12 cellular contexts compared by ENCODE assay signal in genomic region chr11:105033344-105033743, GRCh38. TPM values are rescaled to one million over a fixed set of nuclear protein-coding genes. Genes with fewer than 3 reads are reported as not detected.
DNase-seq lines count a peak whose midpoint lies in the region; ATAC-seq and TF ChIP-seq lines count a peak whose summit lies in the region.
"Had no signal": no experiment of that assay in that cellular context is flagged by ENCODE, and none has a peak within 500 bp of the region (broad histone marks: within the 10 kb centered on the region; RNA-seq: fewer than 3 reads in every experiment).

No MANE protein-coding gene starts in this region.

- ATAC-seq in DND-41 (ENCODE audit: insufficient read depth, low read depth) (peak; percentile 55), GM18498 (IDR thresholded peaks at IDR 0.05; ENCODE audit: unreplicated experiment) (no peak), GM21447 (IDR thresholded peaks at IDR 0.05; ENCODE audit: unreplicated experiment) (no peak), HG03108 (IDR thresholded peaks at IDR 0.05; ENCODE audit: unreplicated experiment) (no peak)

- no peaks in the 10 kb centered on the region for H3K9me2 ChIP-seq in PC-9 (ENCODE audit: insufficient read depth)

- no peak overlapping the region for H2BK120ac ChIP-seq in trophoblast cell (ENCODE audit: insufficient read depth, low read length, poor library complexity)

- no peak overlapping the region for H2BK5ac ChIP-seq in trophoblast cell (ENCODE audit: low read depth, low read length, poor library complexity)

- no peak for TF ChIP-seq POLR2A in esophagus muscularis mucosa (IDR thresholded peaks at IDR 0.05; ENCODE audit: low read depth)

- peak overlapping the region; percentile 67 for H2AFZ ChIP-seq in DND-41 (ENCODE audit: low read depth, low read length)
- H2AFZ ChIP-seq in PC-9, result peak overlapping the region; percentile 24; the same call in 1 of the 2 replicates
- H2AFZ ChIP-seq in trophoblast cell (ENCODE audit: insufficient read depth, low read length, poor library complexity), result no peak overlapping the region
- H2AFZ ChIP-seq: neural progenitor cell had no signal

- no peak overlapping the region for H4K91ac ChIP-seq in trophoblast cell (ENCODE audit: low read depth, low read length)

- no peak overlapping the region for H3K14ac ChIP-seq in trophoblast cell (ENCODE audit: low read length)

- TF ChIP-seq CTCF in DND-41 (IDR thresholded peaks at IDR 0.05; ENCODE audit: borderline replicate concordance, extremely low read depth, low read length, poor library complexity, severe bottlenecking) (no peak), PC-9 (conservative IDR thresholded peaks at IDR 0.05) (no peak), esophagus muscularis mucosa (IDR thresholded peaks at IDR 0.05) (no peak)

- H3K79me2 ChIP-seq in DND-41 (ENCODE audit: insufficient read depth, low read length), result peaks cover 6% of the 10 kb centered on the region; the same call in 1 of the 2 replicates
- H3K79me2 ChIP-seq in PC-9 (ENCODE audit: low read depth), result no peaks in the 10 kb centered on the region
- no peaks in the 10 kb centered on the region for H3K79me2 ChIP-seq in trophoblast cell (ENCODE audit: control insufficient read depth, insufficient read depth, low read length, poor library complexity)

- H3F3A ChIP-seq in PC-9 (ENCODE audit: insufficient read depth, low read depth), result no peaks in the 10 kb centered on the region

- H4K8ac ChIP-seq in trophoblast cell (ENCODE audit: low read depth, low read length), result no peak overlapping the region

- H3K27ac ChIP-seq in DND-41 (ENCODE audit: low read length) (peak overlapping the region; percentile 93), PC-9 (no peak overlapping the region), esophagus muscularis mucosa (replicated peaks in 1 of 4) (no peak overlapping the region), trophoblast cell (ENCODE audit: low read depth, low read length) (no peak overlapping the region)
- H3K27ac ChIP-seq: neural progenitor cell had no signal

- no peaks in the 10 kb centered on the region for H3K27me3 ChIP-seq in DND-41 (ENCODE audit: insufficient read depth, low read length, poor library complexity)
- H3K27me3 ChIP-seq in PC-9 (ENCODE audit: insufficient read depth, low read depth), result no peaks in the 10 kb centered on the region
- H3K27me3 ChIP-seq in esophagus muscularis mucosa, result no peaks in the 10 kb centered on the region
- H3K27me3 ChIP-seq in trophoblast cell (ENCODE audit: insufficient read depth, low read length), result no peaks in the 10 kb centered on the region
- H3K27me3 ChIP-seq: neural progenitor cell, tibial nerve had no signal

- no peak for TF ChIP-seq EP300 in esophagus muscularis mucosa (IDR thresholded peaks at IDR 0.05)

- H3K23ac ChIP-seq in trophoblast cell (ENCODE audit: low read length), result no peak overlapping the region

- H4K20me1 ChIP-seq in DND-41 (ENCODE audit: insufficient read depth, low read length), result no peaks in the 10 kb centered on the region
- H4K20me1 ChIP-seq in PC-9 (ENCODE audit: insufficient read depth), result no peaks in the 10 kb centered on the region

- H2AK5ac ChIP-seq in trophoblast cell (ENCODE audit: low read length), result no peak overlapping the region

- POLR2A ChIA-PET in PC-9 (lab: Charles Lee; ENCODE audit: unreplicated experiment), result no interaction called here

- H3K9ac ChIP-seq in DND-41 (ENCODE audit: low read depth, low read length) (peak overlapping the region; percentile 62), trophoblast cell (ENCODE audit: low read length) (no peak overlapping the region)
- H3K9ac ChIP-seq: neural progenitor cell had no signal

- peak overlapping the region in 1 of 2 experiments; percentile 48; a peak in 2 of 4 replicates for H3K4me3 ChIP-seq in DND-41 (ENCODE audit: low read depth in 1 of 2, low read length in 2 of 2)
- H3K4me3 ChIP-seq in PC-9, result no peak overlapping the region
- H3K4me3 ChIP-seq in esophagus muscularis mucosa, result peak overlapping the region in 3 of 4 donors; percentile 42 to 53 (median 48)
- no peak overlapping the region for H3K4me3 ChIP-seq in trophoblast cell (ENCODE audit: low read depth, low read length)
- H3K4me3 ChIP-seq: neural progenitor cell had no signal

- CTCF ChIA-PET in PC-9 (lab: Charles Lee), result no interaction called here

- BruUV-seq in PC-9 (replicated peaks; lab: Mats Ljungman, UMichigan), result no TSS peak

- intact Hi-C loops in PC-9 (cut with micrococcal nuclease; ENCODE audit: unreplicated experiment) (no loop called here), esophagus muscularis mucosa (cut with DNase I) (no loop called here)

- H4K12ac ChIP-seq in trophoblast cell (ENCODE audit: low read depth, low read length), result no peak overlapping the region

- H3K18ac ChIP-seq in trophoblast cell (ENCODE audit: low read length), result no peak overlapping the region

- no peaks in the 10 kb centered on the region for H3K79me1 ChIP-seq in trophoblast cell (ENCODE audit: low read length)

- H3K9me3 ChIP-seq in DND-41 (ENCODE audit: insufficient read depth, low read length, severe bottlenecking), result no peaks in the 10 kb centered on the region
- H3K9me3 ChIP-seq in PC-9 (ENCODE audit: insufficient read depth, low read depth), result no peaks in the 10 kb centered on the region
- no peaks in the 10 kb centered on the region for H3K9me3 ChIP-seq in esophagus muscularis mucosa
- no peaks in the 10 kb centered on the region for H3K9me3 ChIP-seq in trophoblast cell (ENCODE audit: insufficient read depth, low read depth, low read length)

- H3K4me2 ChIP-seq in DND-41 (ENCODE audit: insufficient read depth, low read length), result peak overlapping the region; percentile 59
- no peak overlapping the region for H3K4me2 ChIP-seq in PC-9
- no peak overlapping the region for H3K4me2 ChIP-seq in trophoblast cell (ENCODE audit: low read length)
- H3K4me2 ChIP-seq: neural progenitor cell had no signal

- WGBS in esophagus muscularis mucosa, result 98% methylated on average over 2 of the region's 3 CpGs
- no CpG with 5 or more reads among the region's 3 CpGs for WGBS in trophoblast cell (ENCODE audit: extremely low coverage, insufficient coverage, insufficient read length)

- DNase-seq in DND-41, result no peak
- DNase-seq in PC-9, result no peak
- DNase-seq in esophagus muscularis mucosa (ENCODE audit: extremely low spot score), result no peak
- DNase-seq in trophoblast cell, result peak; percentile 16 to 35
- DNase-seq in cerebellum (ENCODE audit: low spot score), result no peak
- DNase-seq: dermis blood vessel endothelial cell had no signal

- H3K4ac ChIP-seq in trophoblast cell (ENCODE audit: low read depth, low read length), result no peak overlapping the region

- H2BK12ac ChIP-seq in trophoblast cell (ENCODE audit: low read length), result no peak overlapping the region

- H3K4me1 ChIP-seq in DND-41 (ENCODE audit: insufficient read depth, low read length) (peaks cover 43% of the 10 kb centered on the region), PC-9 (replicated peaks; ENCODE audit: insufficient read depth) (no peaks in the 10 kb centered on the region), esophagus muscularis mucosa (peaks cover 16 to 30% (median 18%) of the 10 kb centered on the region in 4 donors), trophoblast cell (ENCODE audit: control insufficient read depth in 1 of 2, insufficient read depth in 2 of 2, low read length in 2 of 2) (no peaks in the 10 kb centered on the region)
- H3K4me1 ChIP-seq: neural progenitor cell had no signal

- H3K36me3 ChIP-seq in DND-41 (ENCODE audit: insufficient read depth, low read length), result peaks cover 29% of the 10 kb centered on the region
- no peaks in the 10 kb centered on the region for H3K36me3 ChIP-seq in PC-9 (ENCODE audit: low read depth)
- H3K36me3 ChIP-seq in esophagus muscularis mucosa, result peaks cover 0 to 9% (median 0%) of the 10 kb centered on the region in 4 donors
- no peaks in the 10 kb centered on the region for H3K36me3 ChIP-seq in trophoblast cell (ENCODE audit: control insufficient read depth in 1 of 2, insufficient read depth in 2 of 2, low read length in 2 of 2)
- H3K36me3 ChIP-seq: neural progenitor cell had no signal

RNA-seq across cellular contexts. Expression of gene CASP1, which starts 1.6 kb away (rescaled TPM):
- total RNA-seq in PC-9 (2021), result 2.3 and 4.7 TPM in 2 replicates
- total RNA-seq in esophagus muscularis mucosa, result 10 to 100 TPM in 2 of 4 donors, 1 to 10 TPM in 2; 3.7 to 11.1 (median 8.0) TPM
- polyA plus RNA-seq in trophoblast cell (2013), result 0.18 TPM in 1 of 2 replicates, not detected in the other
- total RNA-seq in cerebellum, result 2.3 TPM

RNA-seq across cellular contexts. Expression of gene CASP5, which starts 10.4 kb away (rescaled TPM):
- total RNA-seq in PC-9 (2021), result not detected in 2 replicates
- total RNA-seq in esophagus muscularis mucosa, result under 1 TPM in 2 of 4 donors, not detected in 2; 0.50 to 0.57 TPM
- 0.05 TPM in 1 of 2 replicates, not detected in the other for polyA plus RNA-seq in trophoblast cell (2013)
- total RNA-seq in cerebellum, result not detected
- total RNA-seq: dermis blood vessel endothelial cell, H4 had no signal

RNA-seq across cellular contexts. Expression of gene CARD16, which starts 11.8 kb away (rescaled TPM):
- total RNA-seq in PC-9 (2021), result 0.63 and 2.5 TPM in 2 replicates
- 1 to 10 TPM in 3 of 4 donors, not detected in 1; 2.5 to 9.4 (median 3.4) TPM for total RNA-seq in esophagus muscularis mucosa
- polyA plus RNA-seq in trophoblast cell (2013), result 1.4 TPM in 2 replicates
- total RNA-seq in cerebellum, result not detected

Comparison
In these comparisons a context has a peak if more than half of its experiments do, and no peak if none do; other contexts are left out.
1. DNase-seq: peak in trophoblast cell (2 of 2); none in DND-41 (single experiment), PC-9 (0 of 2), esophagus muscularis mucosa (single experiment) and cerebellum (single experiment).
2. H3K4me3 ChIP-seq: peak in esophagus muscularis mucosa (3 of 4); none in PC-9 (single experiment) and trophoblast cell (single experiment).